15 cellular contexts compared by ENCODE assay signal in genomic region chrX:121106484-121107235, GRCh38.
"Had no signal": no experiment of that assay in that cellular context is flagged by ENCODE, and none has a peak within 500 bp of the region (broad histone marks: within the 10 kb centered on the region; RNA-seq: fewer than 3 reads in every experiment).

No MANE protein-coding gene starts in this region.

- H3K27me3 Mint-ChIP-seq: type B pancreatic cell had no signal

- H3K4me3 ChIP-seq: dorsolateral prefrontal cortex, lower lobe of right lung, prostate gland, sigmoid colon, stomach, thyroid gland had no signal

- H3K27ac Mint-ChIP-seq: naive thymus-derived CD8-positive, alpha-beta T cell; nephron progenitor cell; stimulated activated effector memory CD8-positive, alpha-beta T cell treated with anti-CD3 and anti-CD28 coated beads, Interleukin-12 subunit alpha, Interleukin-12 subunit beta, amount 100 ng/mL, for 72 hours; type B pancreatic cell had no signal

- DNase-seq: dorsolateral prefrontal cortex; effector CD4-positive, alpha-beta T cell; left ventricle myocardium superior; lower lobe of right lung; naive thymus-derived CD8-positive, alpha-beta T cell; nephron progenitor cell; right cardiac atrium; sigmoid colon; stimulated activated CD4-positive, alpha-beta T cell treated with anti-CD3 and anti-CD28 coated beads, Interleukin-4, amount 100 ng/mL, for 1 hour; stimulated activated naive CD4-positive, alpha-beta T cell treated with Interleukin-2 at 50 U/mL for 16 hours; stomach; thyroid gland had no signal

- H3K36me3 Mint-ChIP-seq: naive thymus-derived CD8-positive, alpha-beta T cell; stimulated activated effector memory CD8-positive, alpha-beta T cell treated with anti-CD3 and anti-CD28 coated beads, Interleukin-12 subunit alpha, Interleukin-12 subunit beta, amount 100 ng/mL, for 72 hours; type B pancreatic cell had no signal

- H3K9me3 ChIP-seq: lower lobe of right lung, prostate gland, sigmoid colon, stomach, thyroid gland had no signal

- H3K36me3 ChIP-seq: lower lobe of right lung, prostate gland, sigmoid colon, stomach, thyroid gland had no signal

- H3K4me1 ChIP-seq: lower lobe of right lung, prostate gland, sigmoid colon, stomach, thyroid gland had no signal

- H3K4me3 Mint-ChIP-seq: naive thymus-derived CD8-positive, alpha-beta T cell; nephron progenitor cell; stimulated activated effector memory CD8-positive, alpha-beta T cell treated with anti-CD3 and anti-CD28 coated beads, Interleukin-12 subunit alpha, Interleukin-12 subunit beta, amount 100 ng/mL, for 72 hours; type B pancreatic cell had no signal

- H3K9me3 Mint-ChIP-seq: stimulated activated effector memory CD8-positive, alpha-beta T cell treated with anti-CD3 and anti-CD28 coated beads, Interleukin-12 subunit alpha, Interleukin-12 subunit beta, amount 100 ng/mL, for 72 hours; type B pancreatic cell had no signal

- H3K27me3 ChIP-seq: sigmoid colon, stomach, thyroid gland had no signal

- ATAC-seq: left ventricle myocardium superior; lower lobe of right lung; naive thymus-derived CD8-positive, alpha-beta T cell; right cardiac atrium; stimulated activated effector memory CD8-positive, alpha-beta T cell treated with anti-CD3 and anti-CD28 coated beads, Interleukin-12 subunit alpha, Interleukin-12 subunit beta, amount 100 ng/mL, for 72 hours had no signal

- H3K4me1 Mint-ChIP-seq: naive thymus-derived CD8-positive, alpha-beta T cell; nephron progenitor cell; stimulated activated effector memory CD8-positive, alpha-beta T cell treated with anti-CD3 and anti-CD28 coated beads, Interleukin-12 subunit alpha, Interleukin-12 subunit beta, amount 100 ng/mL, for 72 hours had no signal

- H3K27ac ChIP-seq: lower lobe of right lung, prostate gland, sigmoid colon, stomach, thyroid gland had no signal
